Comparison of ENCODE assay signal across 8 cellular contexts in genomic region chr4:168585168-168586091, GRCh38.
DNase-seq lines count a peak whose midpoint lies in the region; ATAC-seq and TF ChIP-seq lines count a peak whose summit lies in the region.

No MANE protein-coding gene starts in this region.

- WGBS in right cardiac atrium, result 20% methylated on average over 9 of the region's 9 CpGs
- WGBS in sigmoid colon, 2 donors, result 17 to 35% methylated on average over 9 of the region's 9 CpGs

- no peaks in the 10 kb centered on the region for H3K36me3 ChIP-seq in sigmoid colon
- H3K36me3 ChIP-seq in effector memory CD4-positive, alpha-beta T cell (ENCODE audit: control insufficient read depth, insufficient read depth, low read length), result no peaks in the 10 kb centered on the region

- no peak overlapping the region for H3K4me3 ChIP-seq in right cardiac atrium (ENCODE audit: low read length)
- H3K4me3 ChIP-seq in sigmoid colon, result no peak overlapping the region
- no peak overlapping the region for H3K4me3 ChIP-seq in effector memory CD4-positive, alpha-beta T cell (ENCODE audit: insufficient read depth, low read depth, low read length, poor library complexity, severe bottlenecking)

- H3K9me3 ChIP-seq in right cardiac atrium (ENCODE audit: control insufficient read depth, low read length) (no peaks in the 10 kb centered on the region), sigmoid colon (no peaks in the 10 kb centered on the region)
- no peaks in the 10 kb centered on the region for H3K9me3 ChIP-seq in effector memory CD4-positive, alpha-beta T cell (ENCODE audit: control insufficient read depth, low read length)

- H3K27me3 ChIP-seq in right cardiac atrium (ENCODE audit: control insufficient read depth, insufficient read depth) (no peaks in the 10 kb centered on the region), sigmoid colon (no peaks in the 10 kb centered on the region)
- H3K27me3 ChIP-seq in effector memory CD4-positive, alpha-beta T cell (replicated peaks; ENCODE audit: control insufficient read depth, insufficient read depth, low read length, poor library complexity, severe bottlenecking), result no peaks in the 10 kb centered on the region

- no peak for TF ChIP-seq POLR2A in sigmoid colon (IDR thresholded peaks at IDR 0.05)

- TF ChIP-seq EP300 in sigmoid colon (IDR thresholded peaks at IDR 0.05), result no peak

- ATAC-seq in GM19025 (IDR thresholded peaks at IDR 0.05; ENCODE audit: low read depth, unreplicated experiment) (peak; percentile 64), HG03103 (IDR thresholded peaks at IDR 0.05; ENCODE audit: low read depth, unreplicated experiment) (peak; percentile 91), right cardiac atrium (peak; percentile 92 to 93)

- H3K4me1 ChIP-seq in right cardiac atrium (ENCODE audit: control insufficient read depth, insufficient read depth, low read length), result peaks cover 6% of the 10 kb centered on the region
- H3K4me1 ChIP-seq in sigmoid colon, result peaks cover 0 to 41% (median 29%) of the 10 kb centered on the region in 4 donors
- no peaks in the 10 kb centered on the region for H3K4me1 ChIP-seq in effector memory CD4-positive, alpha-beta T cell (ENCODE audit: control insufficient read depth, insufficient read depth, low read length, poor library complexity, severe bottlenecking)

- DNase-seq in COR-L47 (lab: John Stamatoyannopoulos, UW), result peak; percentile 59
- DNase-seq in NCI-H69 (lab: John Stamatoyannopoulos, UW), result peak; percentile 79
- peak; percentile 73 for DNase-seq in amniotic stem cell (lab: John Stamatoyannopoulos, UW)
- DNase-seq in right cardiac atrium, result peak; percentile 85 to 93 (median 87)
- peak; percentile 93 for DNase-seq in sigmoid colon
- DNase-seq in effector memory CD4-positive, alpha-beta T cell, result no peak

- peak; percentile 68 to 84 (median 74) for TF ChIP-seq CTCF in sigmoid colon (IDR thresholded peaks at IDR 0.05)

- H3K27ac ChIP-seq in right cardiac atrium (ENCODE audit: low read length) (no peak overlapping the region), sigmoid colon (peak overlapping the region in 2 of 4 donors; percentile 21 to 85)
- no peak overlapping the region for H3K27ac ChIP-seq in effector memory CD4-positive, alpha-beta T cell (ENCODE audit: insufficient read depth, low read length, poor library complexity, severe bottlenecking)

- intact Hi-C loops in right cardiac atrium (cut with DNase I) (loop anchor here in 3 of 4 donors (10.0 kb wide), 3 partner anchors 49 to 339 kb away; no protein-coding TSS in a partner anchor), sigmoid colon (cut with DNase I) (loop anchor here (2.0 to 10.0 kb wide), 6 partner anchors 107 to 419 kb away; no protein-coding TSS in a partner anchor)

Comparison
In these comparisons a context has a peak if more than half of its experiments do, and no peak if none do; other contexts are left out.
1. DNase-seq: peak in COR-L47 (single experiment), NCI-H69 (single experiment), amniotic stem cell (single experiment), right cardiac atrium (3 of 3) and sigmoid colon (single experiment); none in effector memory CD4-positive, alpha-beta T cell (0 of 3).
2. Peak in every context shown above with its lines, with median percentiles within 50 percentile points of each other: ATAC-seq.